20 cellular contexts compared by ENCODE assay signal in the genomic region with DNA sequence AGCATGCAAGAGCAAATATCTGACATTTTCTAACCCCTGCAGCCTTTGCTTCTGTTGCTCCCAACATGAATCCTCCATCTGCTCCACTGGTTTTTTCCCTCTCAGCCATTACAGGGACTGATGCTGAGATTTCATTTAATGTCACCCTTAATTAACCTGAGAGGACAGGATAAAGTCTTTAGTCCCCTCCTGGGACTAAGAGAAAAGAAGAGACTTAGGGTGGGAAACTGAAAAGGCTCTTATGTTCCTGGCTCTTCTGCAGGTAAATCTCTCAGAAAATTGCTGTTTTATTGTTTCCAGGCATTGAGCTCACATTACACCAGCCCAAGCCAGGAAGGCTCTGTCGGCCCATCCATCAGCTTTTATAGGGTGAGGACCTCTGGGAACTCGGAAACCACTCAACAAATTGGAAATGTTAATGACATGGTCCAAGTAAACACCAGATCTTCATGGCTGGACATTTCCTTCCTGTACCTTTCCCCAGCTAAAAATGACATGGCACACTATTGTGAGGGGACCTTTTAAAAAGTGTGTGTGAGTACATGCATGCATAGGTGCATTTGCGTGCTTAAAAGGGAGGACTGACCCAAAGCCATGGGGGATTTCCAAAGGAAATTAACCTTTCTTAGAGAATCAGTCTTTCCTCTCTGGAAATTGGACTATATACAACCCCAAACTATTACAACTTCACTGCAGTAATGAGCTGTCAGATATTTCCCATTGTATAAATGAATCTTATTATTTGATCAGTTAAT.
"Had no signal": no experiment of that assay in that cellular context is flagged by ENCODE, and none has a peak within 500 bp of the region (broad histone marks: within the 10 kb centered on the region; RNA-seq: fewer than 3 reads in every experiment).

No MANE protein-coding gene starts in this region.

- ATAC-seq: activated CD8-positive, alpha-beta T cell treated with anti-CD3 and anti-CD28 coated beads, Interleukin-2, amount 10 ng/mL, durations not matched to agents 7 days and 5 days; activated naive CD4-positive, alpha-beta T cell treated with anti-CD3 and anti-CD28 coated beads, Interleukin-2, amount 50 U/mL, for 72 hours; activated T-helper 17 cell treated with anti-CD3 and anti-CD28 coated beads, Interleukin-2, amount 50 U/mL, for 72 hours; esophagus mucosa; natural killer cell treated with Interleukin-12 subunit alpha and Interleukin-12 subunit beta and Interleukin-15 and Interleukin-18, amount 100 ng/mL, for 72 hours; psoas muscle; right cardiac atrium had no signal

- H3K4me3 ChIP-seq: ovary, psoas muscle, tibial nerve had no signal

- H3K4me1 ChIP-seq: psoas muscle, tibial nerve had no signal

- H3K27ac ChIP-seq: neutrophil, ovary, psoas muscle, tibial nerve, VCaP had no signal

- FAIRE-seq: frontal cortex had no signal

- DNase-seq: activated CD4-positive, alpha-beta T cell treated with anti-CD3 and anti-CD28 coated beads, Interleukin-2, amount 10 ng/mL, durations not matched to agents 7 days and 5 days; activated CD4-positive, CD25-positive, alpha-beta regulatory T cell treated with anti-CD3 and anti-CD28 coated beads, Interleukin-2, amount 50 U/mL, for 72 hours; activated CD8-positive, alpha-beta T cell treated with anti-CD3 and anti-CD28 coated beads, Interleukin-2, amount 10 ng/mL, durations not matched to agents 7 days and 5 days; aorta; central memory CD4-positive, alpha-beta T cell; dermis blood vessel endothelial cell; effector CD8-positive, alpha-beta T cell; hippocampal formation; ovary; psoas muscle; right cardiac atrium; stimulated activated CD4-positive, alpha-beta T cell treated with anti-CD3 and anti-CD28 coated beads, Interleukin-1b, Interleukin-23, amount 100 ng/mL, for 48 hours had no signal

- H3K9me3 ChIP-seq: neutrophil, ovary, psoas muscle, tibial nerve had no signal

- H3K36me3 ChIP-seq: neutrophil, ovary, tibial nerve had no signal

- H3K27me3 ChIP-seq: neutrophil, ovary, tibial nerve had no signal
